ENCODE assay signal across 2 cellular contexts in genomic region chr7:13106513-13106912, GRCh38.
TF ChIP-seq lines count a peak whose summit lies in the region.

No MANE protein-coding gene starts in this region.

TF ChIP-seq in IMR-90, 13 proteins besides CTCF, POLR2A, EP300 and RAD21:
- TF ChIP-seq MXI1 (IDR thresholded peaks at IDR 0.05; ENCODE audit: borderline replicate concordance, low read depth, low read length) (no peak), MAFK (IDR thresholded peaks at IDR 0.05; ENCODE audit: low read depth, low read length) (no peak), BHLHE40 (IDR thresholded peaks at IDR 0.05; ENCODE audit: low read depth, low read length) (no peak), RCOR1 (IDR thresholded peaks at IDR 0.05; ENCODE audit: insufficient replicate concordance, low read length) (no peak), CHD1 (IDR thresholded peaks at IDR 0.05; ENCODE audit: low read depth, low read length) (no peak), FOS (IDR thresholded peaks at IDR 0.05; ENCODE audit: low read depth, low read length) (no peak), MAZ (IDR thresholded peaks at IDR 0.05; ENCODE audit: borderline replicate concordance, low read depth, low read length) (no peak), NFE2L2 (IDR thresholded peaks at IDR 0.05; ENCODE audit: low read depth, low read length) (no peak), CEBPB (IDR thresholded peaks at IDR 0.05; ENCODE audit: low read depth, low read length) (no peak), RFX5 (IDR thresholded peaks at IDR 0.05; ENCODE audit: low read depth, low read length) (no peak), SMC3 (IDR thresholded peaks at IDR 0.05; ENCODE audit: low read depth, low read length) (no peak)
- TF ChIP-seq, protein P1, sequence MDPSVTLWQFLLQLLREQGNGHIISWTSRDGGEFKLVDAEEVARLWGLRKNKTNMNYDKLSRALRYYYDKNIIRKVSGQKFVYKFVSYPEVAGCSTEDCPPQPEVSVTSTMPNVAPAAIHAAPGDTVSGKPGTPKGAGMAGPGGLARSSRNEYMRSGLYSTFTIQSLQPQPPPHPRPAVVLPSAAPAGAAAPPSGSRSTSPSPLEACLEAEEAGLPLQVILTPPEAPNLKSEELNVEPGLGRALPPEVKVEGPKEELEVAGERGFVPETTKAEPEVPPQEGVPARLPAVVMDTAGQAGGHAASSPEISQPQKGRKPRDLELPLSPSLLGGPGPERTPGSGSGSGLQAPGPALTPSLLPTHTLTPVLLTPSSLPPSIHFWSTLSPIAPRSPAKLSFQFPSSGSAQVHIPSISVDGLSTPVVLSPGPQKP (IDR thresholded peaks at IDR 0.05; ENCODE audit: borderline replicate concordance, low read depth, low read length), result no peak
- TF ChIP-seq, protein P2, sequence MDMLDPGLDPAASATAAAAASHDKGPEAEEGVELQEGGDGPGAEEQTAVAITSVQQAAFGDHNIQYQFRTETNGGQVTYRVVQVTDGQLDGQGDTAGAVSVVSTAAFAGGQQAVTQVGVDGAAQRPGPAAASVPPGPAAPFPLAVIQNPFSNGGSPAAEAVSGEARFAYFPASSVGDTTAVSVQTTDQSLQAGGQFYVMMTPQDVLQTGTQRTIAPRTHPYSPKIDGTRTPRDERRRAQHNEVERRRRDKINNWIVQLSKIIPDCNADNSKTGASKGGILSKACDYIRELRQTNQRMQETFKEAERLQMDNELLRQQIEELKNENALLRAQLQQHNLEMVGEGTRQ (IDR thresholded peaks at IDR 0.05; ENCODE audit: low read depth, low read length), result no peak

TF ChIP-seq in WTC11, 78 proteins besides CTCF, POLR2A, EP300 and RAD21:
- TF ChIP-seq, protein P3, sequence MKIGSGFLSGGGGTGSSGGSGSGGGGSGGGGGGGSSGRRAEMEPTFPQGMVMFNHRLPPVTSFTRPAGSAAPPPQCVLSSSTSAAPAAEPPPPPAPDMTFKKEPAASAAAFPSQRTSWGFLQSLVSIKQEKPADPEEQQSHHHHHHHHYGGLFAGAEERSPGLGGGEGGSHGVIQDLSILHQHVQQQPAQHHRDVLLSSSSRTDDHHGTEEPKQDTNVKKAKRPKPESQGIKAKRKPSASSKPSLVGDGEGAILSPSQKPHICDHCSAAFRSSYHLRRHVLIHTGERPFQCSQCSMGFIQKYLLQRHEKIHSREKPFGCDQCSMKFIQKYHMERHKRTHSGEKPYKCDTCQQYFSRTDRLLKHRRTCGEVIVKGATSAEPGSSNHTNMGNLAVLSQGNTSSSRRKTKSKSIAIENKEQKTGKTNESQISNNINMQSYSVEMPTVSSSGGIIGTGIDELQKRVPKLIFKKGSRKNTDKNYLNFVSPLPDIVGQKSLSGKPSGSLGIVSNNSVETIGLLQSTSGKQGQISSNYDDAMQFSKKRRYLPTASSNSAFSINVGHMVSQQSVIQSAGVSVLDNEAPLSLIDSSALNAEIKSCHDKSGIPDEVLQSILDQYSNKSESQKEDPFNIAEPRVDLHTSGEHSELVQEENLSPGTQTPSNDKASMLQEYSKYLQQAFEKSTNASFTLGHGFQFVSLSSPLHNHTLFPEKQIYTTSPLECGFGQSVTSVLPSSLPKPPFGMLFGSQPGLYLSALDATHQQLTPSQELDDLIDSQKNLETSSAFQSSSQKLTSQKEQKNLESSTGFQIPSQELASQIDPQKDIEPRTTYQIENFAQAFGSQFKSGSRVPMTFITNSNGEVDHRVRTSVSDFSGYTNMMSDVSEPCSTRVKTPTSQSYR (CRISPR knock-in tag; IDR thresholded peaks at IDR 0.05), result no peak
- TF ChIP-seq ZNF425 (CRISPR knock-in tag; conservative IDR thresholded peaks at IDR 0.05) (no peak), JUN (CRISPR knock-in tag; IDR thresholded peaks at IDR 0.05) (no peak), ZNF532 (CRISPR knock-in tag; IDR thresholded peaks at IDR 0.05; ENCODE audit: borderline replicate concordance) (no peak), ZNF416 (CRISPR knock-in tag; IDR thresholded peaks at IDR 0.05) (no peak), ZSCAN18 (CRISPR knock-in tag; IDR thresholded peaks at IDR 0.05) (no peak), EMX1 (CRISPR knock-in tag; IDR thresholded peaks at IDR 0.05) (no peak), TP53 (CRISPR knock-in tag; IDR thresholded peaks at IDR 0.05) (no peak), RELA (CRISPR knock-in tag; IDR thresholded peaks at IDR 0.05; ENCODE audit: borderline replicate concordance) (no peak), ZNF317 (CRISPR knock-in tag; IDR thresholded peaks at IDR 0.05; ENCODE audit: borderline replicate concordance, low read depth) (no peak), NFE2L1 (CRISPR knock-in tag; IDR thresholded peaks at IDR 0.05) (no peak), ZNF232 (CRISPR knock-in tag; IDR thresholded peaks at IDR 0.05) (no peak), GRHL2 (CRISPR knock-in tag; IDR thresholded peaks at IDR 0.05; ENCODE audit: insufficient replicate concordance, severe bottlenecking) (no peak), JAZF1 (CRISPR knock-in tag; IDR thresholded peaks at IDR 0.05) (no peak), ZNF671 (CRISPR knock-in tag; IDR thresholded peaks at IDR 0.05) (no peak)
- TF ChIP-seq, protein P4, sequence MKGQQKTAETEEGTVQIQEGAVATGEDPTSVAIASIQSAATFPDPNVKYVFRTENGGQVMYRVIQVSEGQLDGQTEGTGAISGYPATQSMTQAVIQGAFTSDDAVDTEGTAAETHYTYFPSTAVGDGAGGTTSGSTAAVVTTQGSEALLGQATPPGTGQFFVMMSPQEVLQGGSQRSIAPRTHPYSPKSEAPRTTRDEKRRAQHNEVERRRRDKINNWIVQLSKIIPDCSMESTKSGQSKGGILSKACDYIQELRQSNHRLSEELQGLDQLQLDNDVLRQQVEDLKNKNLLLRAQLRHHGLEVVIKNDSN (CRISPR knock-in tag; IDR thresholded peaks at IDR 0.05), result no peak
- TF ChIP-seq, protein P5, sequence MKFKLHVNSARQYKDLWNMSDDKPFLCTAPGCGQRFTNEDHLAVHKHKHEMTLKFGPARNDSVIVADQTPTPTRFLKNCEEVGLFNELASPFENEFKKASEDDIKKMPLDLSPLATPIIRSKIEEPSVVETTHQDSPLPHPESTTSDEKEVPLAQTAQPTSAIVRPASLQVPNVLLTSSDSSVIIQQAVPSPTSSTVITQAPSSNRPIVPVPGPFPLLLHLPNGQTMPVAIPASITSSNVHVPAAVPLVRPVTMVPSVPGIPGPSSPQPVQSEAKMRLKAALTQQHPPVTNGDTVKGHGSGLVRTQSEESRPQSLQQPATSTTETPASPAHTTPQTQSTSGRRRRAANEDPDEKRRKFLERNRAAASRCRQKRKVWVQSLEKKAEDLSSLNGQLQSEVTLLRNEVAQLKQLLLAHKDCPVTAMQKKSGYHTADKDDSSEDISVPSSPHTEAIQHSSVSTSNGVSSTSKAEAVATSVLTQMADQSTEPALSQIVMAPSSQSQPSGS (CRISPR knock-in tag; IDR thresholded peaks at IDR 0.05; ENCODE audit: borderline replicate concordance, low read depth), result no peak
- TF ChIP-seq, protein P6, sequence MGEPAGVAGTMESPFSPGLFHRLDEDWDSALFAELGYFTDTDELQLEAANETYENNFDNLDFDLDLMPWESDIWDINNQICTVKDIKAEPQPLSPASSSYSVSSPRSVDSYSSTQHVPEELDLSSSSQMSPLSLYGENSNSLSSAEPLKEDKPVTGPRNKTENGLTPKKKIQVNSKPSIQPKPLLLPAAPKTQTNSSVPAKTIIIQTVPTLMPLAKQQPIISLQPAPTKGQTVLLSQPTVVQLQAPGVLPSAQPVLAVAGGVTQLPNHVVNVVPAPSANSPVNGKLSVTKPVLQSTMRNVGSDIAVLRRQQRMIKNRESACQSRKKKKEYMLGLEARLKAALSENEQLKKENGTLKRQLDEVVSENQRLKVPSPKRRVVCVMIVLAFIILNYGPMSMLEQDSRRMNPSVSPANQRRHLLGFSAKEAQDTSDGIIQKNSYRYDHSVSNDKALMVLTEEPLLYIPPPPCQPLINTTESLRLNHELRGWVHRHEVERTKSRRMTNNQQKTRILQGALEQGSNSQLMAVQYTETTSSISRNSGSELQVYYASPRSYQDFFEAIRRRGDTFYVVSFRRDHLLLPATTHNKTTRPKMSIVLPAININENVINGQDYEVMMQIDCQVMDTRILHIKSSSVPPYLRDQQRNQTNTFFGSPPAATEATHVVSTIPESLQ (CRISPR knock-in tag; IDR thresholded peaks at IDR 0.05), result no peak
- TF ChIP-seq, protein P7, sequence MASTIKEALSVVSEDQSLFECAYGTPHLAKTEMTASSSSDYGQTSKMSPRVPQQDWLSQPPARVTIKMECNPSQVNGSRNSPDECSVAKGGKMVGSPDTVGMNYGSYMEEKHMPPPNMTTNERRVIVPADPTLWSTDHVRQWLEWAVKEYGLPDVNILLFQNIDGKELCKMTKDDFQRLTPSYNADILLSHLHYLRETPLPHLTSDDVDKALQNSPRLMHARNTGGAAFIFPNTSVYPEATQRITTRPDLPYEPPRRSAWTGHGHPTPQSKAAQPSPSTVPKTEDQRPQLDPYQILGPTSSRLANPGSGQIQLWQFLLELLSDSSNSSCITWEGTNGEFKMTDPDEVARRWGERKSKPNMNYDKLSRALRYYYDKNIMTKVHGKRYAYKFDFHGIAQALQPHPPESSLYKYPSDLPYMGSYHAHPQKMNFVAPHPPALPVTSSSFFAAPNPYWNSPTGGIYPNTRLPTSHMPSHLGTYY (CRISPR knock-in tag; IDR thresholded peaks at IDR 0.05), result no peak
- TF ChIP-seq, protein P8, sequence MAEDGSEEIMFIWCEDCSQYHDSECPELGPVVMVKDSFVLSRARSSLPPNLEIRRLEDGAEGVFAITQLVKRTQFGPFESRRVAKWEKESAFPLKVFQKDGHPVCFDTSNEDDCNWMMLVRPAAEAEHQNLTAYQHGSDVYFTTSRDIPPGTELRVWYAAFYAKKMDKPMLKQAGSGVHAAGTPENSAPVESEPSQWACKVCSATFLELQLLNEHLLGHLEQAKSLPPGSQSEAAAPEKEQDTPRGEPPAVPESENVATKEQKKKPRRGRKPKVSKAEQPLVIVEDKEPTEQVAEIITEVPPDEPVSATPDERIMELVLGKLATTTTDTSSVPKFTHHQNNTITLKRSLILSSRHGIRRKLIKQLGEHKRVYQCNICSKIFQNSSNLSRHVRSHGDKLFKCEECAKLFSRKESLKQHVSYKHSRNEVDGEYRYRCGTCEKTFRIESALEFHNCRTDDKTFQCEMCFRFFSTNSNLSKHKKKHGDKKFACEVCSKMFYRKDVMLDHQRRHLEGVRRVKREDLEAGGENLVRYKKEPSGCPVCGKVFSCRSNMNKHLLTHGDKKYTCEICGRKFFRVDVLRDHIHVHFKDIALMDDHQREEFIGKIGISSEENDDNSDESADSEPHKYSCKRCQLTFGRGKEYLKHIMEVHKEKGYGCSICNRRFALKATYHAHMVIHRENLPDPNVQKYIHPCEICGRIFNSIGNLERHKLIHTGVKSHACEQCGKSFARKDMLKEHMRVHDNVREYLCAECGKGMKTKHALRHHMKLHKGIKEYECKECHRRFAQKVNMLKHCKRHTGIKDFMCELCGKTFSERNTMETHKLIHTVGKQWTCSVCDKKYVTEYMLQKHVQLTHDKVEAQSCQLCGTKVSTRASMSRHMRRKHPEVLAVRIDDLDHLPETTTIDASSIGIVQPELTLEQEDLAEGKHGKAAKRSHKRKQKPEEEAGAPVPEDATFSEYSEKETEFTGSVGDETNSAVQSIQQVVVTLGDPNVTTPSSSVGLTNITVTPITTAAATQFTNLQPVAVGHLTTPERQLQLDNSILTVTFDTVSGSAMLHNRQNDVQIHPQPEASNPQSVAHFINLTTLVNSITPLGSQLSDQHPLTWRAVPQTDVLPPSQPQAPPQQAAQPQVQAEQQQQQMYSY (CRISPR knock-in tag; IDR thresholded peaks at IDR 0.05), result no peak
